ENCODE assay signal across 9 cellular contexts in the genomic region with DNA sequence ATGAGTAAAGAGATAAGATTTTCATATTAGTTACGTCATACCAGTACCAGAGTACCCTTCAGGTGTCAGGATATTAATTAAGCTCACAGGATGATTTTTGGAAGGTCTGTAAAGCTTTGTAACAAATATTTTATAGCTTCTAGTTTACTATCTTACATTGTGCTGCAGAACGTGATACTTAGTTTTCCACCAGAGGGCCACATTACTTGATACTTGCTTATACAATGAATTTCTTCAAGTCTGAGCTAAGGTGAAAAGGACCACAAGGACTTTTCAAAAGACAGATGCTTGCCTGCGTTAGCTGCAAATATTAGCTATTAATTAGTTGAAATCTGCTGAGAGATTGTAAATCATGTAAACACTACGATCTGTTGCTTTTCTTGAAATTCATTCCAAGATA. TPM values are rescaled to one million over a fixed set of nuclear protein-coding genes. Genes with fewer than 3 reads are reported as not detected.
DNase-seq lines count a peak whose midpoint lies in the region; ATAC-seq and TF ChIP-seq lines count a peak whose summit lies in the region.
"Had no signal": no experiment of that assay in that cellular context is flagged by ENCODE, and none has a peak within 500 bp of the region (broad histone marks: within the 10 kb centered on the region; RNA-seq: fewer than 3 reads in every experiment).

No MANE protein-coding gene starts in this region.

- H3K36me3 Mint-ChIP-seq in T-cell: no peaks in the 10 kb centered on the region

- H3K18ac ChIP-seq in mesendoderm (ENCODE audit: low read length): no peak overlapping the region

- H3K79me1 ChIP-seq in mesendoderm (ENCODE audit: low read length): no peaks in the 10 kb centered on the region

- no peak overlapping the region for H4K5ac ChIP-seq in mesendoderm (ENCODE audit: low read length)

- CTCF ChIA-PET in T-cell (lab: Charles Lee): interaction anchor here in 1 of 2 donors (0.6 kb wide), 1 partner anchor 95 kb away, joined by 3 read pairs; no protein-coding TSS in a partner anchor

- no peaks in the 10 kb centered on the region for H3K27me3 ChIP-seq in GM06990 (replicated peaks; ENCODE audit: control insufficient read depth, insufficient read depth, low read length)
- H3K27me3 ChIP-seq in mesendoderm (ENCODE audit: insufficient read depth, low read length, poor library complexity): no peaks in the 10 kb centered on the region

- no peaks in the 10 kb centered on the region for H3K36me3 ChIP-seq in GM06990 (ENCODE audit: control insufficient read depth, insufficient read depth, low read length)
- no peaks in the 10 kb centered on the region for H3K36me3 ChIP-seq in mesendoderm (ENCODE audit: control insufficient read depth, insufficient read depth, low read length)

- no peak overlapping the region for H3K56ac ChIP-seq in mesendoderm (ENCODE audit: low read length)

- no peak overlapping the region for H3K4me2 ChIP-seq in mesendoderm (ENCODE audit: low read length)

- no peak overlapping the region for H2BK15ac ChIP-seq in mesendoderm (replicated peaks; ENCODE audit: low read depth)

- TF ChIP-seq CTCF in GM06990 (IDR thresholded peaks at IDR 0.05; ENCODE audit: insufficient read depth, low read length, poor library complexity, severe bottlenecking) (peak; percentile 18), astrocyte of the cerebellum (IDR thresholded peaks at IDR 0.05; ENCODE audit: low read depth, low read length, missing control alignments) (peak; percentile 52)

- H3K9ac ChIP-seq in mesendoderm (ENCODE audit: low read length): no peak overlapping the region

- POLR2A ChIA-PET in T-cell (lab: Charles Lee): no interaction called here

- no peak overlapping the region for H2AK5ac ChIP-seq in mesendoderm (ENCODE audit: low read length)

- no peak overlapping the region for H3K23ac ChIP-seq in mesendoderm (ENCODE audit: low read length)

- no peaks in the 10 kb centered on the region for H3K27me3 Mint-ChIP-seq in T-cell

- DNase-seq in GM06990 (ENCODE audit: extremely low read depth, insufficient read length): no peak
- peak; percentile 52 for DNase-seq in NCI-H146 (lab: John Stamatoyannopoulos, UW)
- peak; percentile 13 for DNase-seq in astrocyte of the cerebellum (ENCODE audit: low read depth)
- peak; percentile 29 for DNase-seq in mesendoderm
- DNase-seq in T-cell: no peak
- no peak for DNase-seq in globus pallidus (ENCODE audit: low spot score)
- no peak for DNase-seq in NCI-H2227 (lab: John Stamatoyannopoulos, UW; ENCODE audit: unreplicated experiment)
- no peak for DNase-seq in CD1c-positive myeloid dendritic cell (ENCODE audit: extremely low spot score)
- DNase-seq: amygdala had no signal

- no peaks in the 10 kb centered on the region for H3K79me2 ChIP-seq in mesendoderm (ENCODE audit: control insufficient read depth, insufficient read depth, low read length)

- no CpG with 5 or more reads among the region's 4 CpGs for WGBS in mesendoderm (ENCODE audit: extremely low coverage, insufficient coverage, low lambda C conversion rate)

- no peak for ATAC-seq in T-cell (replicated peaks in 1 of 4)

- in situ Hi-C loops in astrocyte of the cerebellum (cut with HindIII; ENCODE audit: low sequenced_read_pairs): no loop called here

- H2BK5ac ChIP-seq in mesendoderm (ENCODE audit: low read length): no peak overlapping the region

- no peaks in the 10 kb centered on the region for H3K4me1 ChIP-seq in mesendoderm (ENCODE audit: control insufficient read depth, low read depth, low read length)

- H3K4ac ChIP-seq in mesendoderm (ENCODE audit: low read depth, low read length): no peak overlapping the region

- no peaks in the 10 kb centered on the region for H3K4me1 Mint-ChIP-seq in T-cell

- no peak overlapping the region for H3K27ac Mint-ChIP-seq in T-cell

- no peak overlapping the region for H2BK120ac ChIP-seq in mesendoderm (ENCODE audit: low read depth, low read length)

- no peak overlapping the region for H3K4me3 ChIP-seq in GM06990 (replicated peaks; ENCODE audit: low read depth, low read length)
- H3K4me3 ChIP-seq in astrocyte of the cerebellum (ENCODE audit: low read depth, low read length): no peak overlapping the region
- H3K4me3 ChIP-seq in mesendoderm (ENCODE audit: low read length): no peak overlapping the region

- H4K8ac ChIP-seq in mesendoderm (ENCODE audit: low read depth, low read length): no peak overlapping the region

- H3K9me3 Mint-ChIP-seq in T-cell: no peaks in the 10 kb centered on the region

- no peak overlapping the region for H3K27ac ChIP-seq in mesendoderm (ENCODE audit: low read depth, low read length)

- no peak overlapping the region for H3K4me3 Mint-ChIP-seq in T-cell

RNA-seq across cellular contexts. Expression of gene FOXP2, which starts 12.2 kb away (rescaled TPM):
- polyA plus RNA-seq in mesendoderm (2013, experiment 1 of 2): 0.14 TPM
- polyA plus RNA-seq in mesendoderm (2013, experiment 2 of 2): 0.10 TPM
- total RNA-seq in T-cell: under 1 TPM in 1 of 5 donors, not detected in 4; 0.19 TPM

Comparison
In these comparisons a context has a peak if more than half of its experiments do, and no peak if none do; other contexts are left out.
1. DNase-seq: peak in NCI-H146 (single experiment), astrocyte of the cerebellum (single experiment) and mesendoderm (single experiment); none in GM06990 (single experiment), T-cell (0 of 34), globus pallidus (single experiment), NCI-H2227 (single experiment) and CD1c-positive myeloid dendritic cell (single experiment).